Comparison of ENCODE assay signal across 9 cellular contexts in genomic region chr16:23801387-23801786, GRCh38. TPM values are rescaled to one million over a fixed set of nuclear protein-coding genes. Genes with fewer than 3 reads are reported as not detected.
DNase-seq lines count a peak whose midpoint lies in the region; ATAC-seq and TF ChIP-seq lines count a peak whose summit lies in the region.
"Had no signal": no experiment of that assay in that cellular context is flagged by ENCODE, and none has a peak within 500 bp of the region (broad histone marks: within the 10 kb centered on the region; RNA-seq: fewer than 3 reads in every experiment).

No MANE protein-coding gene starts in this region.

- H3K27me3 ChIP-seq in lower lobe of right lung (ENCODE audit: low read depth), result no peaks in the 10 kb centered on the region

- peak; percentile 66 for TF ChIP-seq CTCF in lower lobe of right lung (IDR thresholded peaks at IDR 0.05)

- ATAC-seq in lower lobe of right lung (peak; percentile 78 to 84), GM18502 (IDR thresholded peaks at IDR 0.05; ENCODE audit: poor library complexity, unreplicated experiment) (no peak)

- H3K4me3 ChIP-seq in lower lobe of right lung, result no peak overlapping the region
- H3K4me3 ChIP-seq: skin epidermis had no signal

- H3K27ac ChIP-seq in lower lobe of right lung, result no peak overlapping the region
- H3K27ac ChIP-seq: skin epidermis had no signal

- intact Hi-C loops in lower lobe of right lung (cut with DNase I), result loop anchor here (10.0 kb wide), 1 partner anchor 213 kb away; no protein-coding TSS in a partner anchor

- peaks cover 9% of the 10 kb centered on the region for H3K4me1 ChIP-seq in lower lobe of right lung

- DNase-seq in activated gamma-delta T cell treated with Interleukin-2 at 50 U/mL for 16 hours (peak; percentile 83), activated gamma-delta T cell (lab: John Stamatoyannopoulos, UW) (no peak), NCI-H446 (lab: John Stamatoyannopoulos, UW) (peak; percentile 28 to 63), dermis blood vessel endothelial cell (peak; percentile 75), lower lobe of right lung (peak; percentile 79)
- DNase-seq in activated CD4-positive, alpha-beta T cell treated with anti-CD3 and anti-CD28 coated beads, Interleukin-2, amount 50 U/mL, for 1 hour, result peak; percentile 82
- DNase-seq in stimulated activated CD8-positive, alpha-beta memory T cell treated with anti-CD3 and anti-CD28 coated beads, Interleukin-12 subunit alpha, Interleukin-12 subunit beta, amount 100 ng/mL, for 1 hour (ENCODE audit: low read depth), result peak; percentile 69

- no peaks in the 10 kb centered on the region for H3K36me3 ChIP-seq in lower lobe of right lung

- no peaks in the 10 kb centered on the region for H3K9me3 ChIP-seq in lower lobe of right lung

RNA-seq across cellular contexts. Expression of gene PRKCB, which starts 34.4 kb away (rescaled TPM):
- total RNA-seq in dermis blood vessel endothelial cell, result not detected in 2 replicates
- 24.1 TPM for total RNA-seq in lower lobe of right lung

RNA-seq across cellular contexts. Expression of gene CHP2, which starts 46.6 kb away (rescaled TPM):
- total RNA-seq in dermis blood vessel endothelial cell (not detected in 2 replicates), lower lobe of right lung (0.80 TPM)

Comparison
In these comparisons a context has a peak if more than half of its experiments do, and no peak if none do; other contexts are left out.
1. RNA of gene PRKCB, which starts 34.4 kb away (total RNA-seq): 24.1 TPM in lower lobe of right lung (single experiment); not detected in dermis blood vessel endothelial cell; every median in the first group is over 10 times any median in the second.